Comparison of ENCODE assay signal across 8 cellular contexts in the genomic region with DNA sequence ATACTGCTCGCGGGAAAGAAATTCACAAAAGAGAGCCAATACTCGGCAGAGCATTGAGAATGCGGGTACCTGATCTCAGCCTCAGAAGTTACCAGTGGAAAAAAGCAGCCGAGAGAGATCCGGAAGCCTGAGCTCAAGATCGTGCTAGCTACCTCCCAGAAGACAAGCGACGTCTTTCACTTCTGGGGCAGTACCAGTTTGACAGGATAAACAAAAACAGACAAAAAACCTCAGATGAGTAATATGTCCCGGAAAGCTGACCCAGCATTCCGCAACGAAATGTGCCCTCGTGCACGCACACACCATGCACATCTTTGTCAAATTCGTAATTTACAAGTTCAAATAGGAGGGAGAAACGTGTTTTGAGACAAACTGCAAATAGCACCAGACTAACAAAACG.
DNase-seq lines count a peak whose midpoint lies in the region; ATAC-seq, FAIRE-seq and TF ChIP-seq lines count a peak whose summit lies in the region.
"Not testable (repeated sequence)": the region's sequence is repeated elsewhere in the genome, so short reads cannot be mapped to it uniquely, and the experiment has no call there.

No MANE protein-coding gene starts in this region.

- POLR2A ChIA-PET in HCT116 (lab: Charles Lee); PC-9 (lab: Charles Lee; ENCODE audit: unreplicated experiment): not testable (repeated sequence)

- not testable (repeated sequence) for H3F3A ChIP-seq in DOHH2 (ENCODE audit: control insufficient read depth, insufficient read depth); PC-9 (ENCODE audit: insufficient read depth, low read depth)

- intact Hi-C loops in HCT116 (cut with micrococcal nuclease); PC-9 (cut with micrococcal nuclease; ENCODE audit: unreplicated experiment): not testable (repeated sequence)

- not testable (repeated sequence) for H3K4me1 ChIP-seq in DOHH2 (ENCODE audit: control insufficient read depth, low read length); HCT116 (ENCODE audit: control insufficient read depth in 1 of 2, insufficient read depth in 2 of 2, low read length in 2 of 2); PC-9 (replicated peaks; ENCODE audit: insufficient read depth); keratinocyte (ENCODE audit: control insufficient read depth, extremely low read depth, insufficient read depth, low read length)

- not testable (repeated sequence) for H3K9me2 ChIP-seq in DOHH2 (replicated peaks; ENCODE audit: control insufficient read depth, low read length); HCT116 (ENCODE audit: insufficient read depth); PC-9 (ENCODE audit: insufficient read depth)

- H3K27me3 Mint-ChIP-seq in activated naive CD8-positive, alpha-beta T cell treated with anti-CD3 and anti-CD28 coated beads for 36 hours, result not testable (repeated sequence)

- CTCF ChIA-PET in HCT116 (lab: Charles Lee); PC-9 (lab: Charles Lee): not testable (repeated sequence)

- peak; percentile 32 for ATAC-seq in GM19372 (IDR thresholded peaks at IDR 0.05; ENCODE audit: low read depth, unreplicated experiment)
- ATAC-seq in HCT116, result not testable (repeated sequence)
- ATAC-seq in HG03097 (IDR thresholded peaks at IDR 0.05; ENCODE audit: low FRiP score, unreplicated experiment), result peak; percentile 39
- peak; percentile 69 for ATAC-seq in stimulated activated effector memory CD8-positive, alpha-beta T cell treated with anti-CD3 and anti-CD28 coated beads, Interleukin-12 subunit alpha, Interleukin-12 subunit beta, amount 100 ng/mL, for 72 hours

- H3K79me2 ChIP-seq in DOHH2 (ENCODE audit: control insufficient read depth, low read length); HCT116 (ENCODE audit: insufficient read depth, low read length); PC-9 (ENCODE audit: low read depth); keratinocyte (ENCODE audit: control insufficient read depth, insufficient read depth, low read length): not testable (repeated sequence)

- H3K4me1 Mint-ChIP-seq in activated naive CD8-positive, alpha-beta T cell treated with anti-CD3 and anti-CD28 coated beads for 36 hours; stimulated activated effector memory CD8-positive, alpha-beta T cell treated with anti-CD3 and anti-CD28 coated beads, Interleukin-12 subunit alpha, Interleukin-12 subunit beta, amount 100 ng/mL, for 72 hours: not testable (repeated sequence)

- not testable (repeated sequence) for H3K9me3 Mint-ChIP-seq in activated naive CD8-positive, alpha-beta T cell treated with anti-CD3 and anti-CD28 coated beads for 36 hours; stimulated activated effector memory CD8-positive, alpha-beta T cell treated with anti-CD3 and anti-CD28 coated beads, Interleukin-12 subunit alpha, Interleukin-12 subunit beta, amount 100 ng/mL, for 72 hours

- not testable (repeated sequence) for H3K27me3 ChIP-seq in DOHH2 (ENCODE audit: control insufficient read depth, low read length); HCT116 (ENCODE audit: insufficient read depth, low read length); PC-9 (ENCODE audit: insufficient read depth, low read depth); keratinocyte (ENCODE audit: control insufficient read depth, extremely low read depth, insufficient read depth, low read length)

- DNase-seq in HCT116 (ENCODE audit: low read depth, low spot score); PC-9; activated naive CD8-positive, alpha-beta T cell treated with anti-CD3 and anti-CD28 coated beads for 36 hours; keratinocyte (ENCODE audit: low read depth, low spot score); stimulated activated effector memory CD8-positive, alpha-beta T cell treated with anti-CD3 and anti-CD28 coated beads, Interleukin-12 subunit alpha, Interleukin-12 subunit beta, amount 100 ng/mL, for 72 hours (ENCODE audit: low spot score in 2 of 2): not testable (repeated sequence)

- H3K36me3 ChIP-seq in DOHH2 (ENCODE audit: control insufficient read depth, low read length); HCT116 (ENCODE audit: control insufficient read depth in 1 of 2, insufficient read depth in 2 of 2, low read length in 2 of 2); PC-9 (ENCODE audit: low read depth); keratinocyte (ENCODE audit: control insufficient read depth in 2 of 2, extremely low read depth in 1 of 2, insufficient read depth in 2 of 2, low read length in 2 of 2): not testable (repeated sequence)

- H4K20me1 ChIP-seq in DOHH2 (ENCODE audit: control insufficient read depth, insufficient read depth, low read depth, low read length); HCT116 (ENCODE audit: insufficient read depth); PC-9 (ENCODE audit: insufficient read depth); keratinocyte (ENCODE audit: control insufficient read depth, extremely low read depth, insufficient read depth, low read length): not testable (repeated sequence)

- dilution Hi-C loops in keratinocyte (cut with MboI; ENCODE audit: extremely low pct_ligation_motif_present, low sequenced_read_pairs), result not testable (repeated sequence)

- BruUV-seq in HCT116 (replicated peaks; lab: Mats Ljungman, UMichigan) (TSS peak; percentile 70), PC-9 (replicated peaks; lab: Mats Ljungman, UMichigan) (TSS peak; percentile 88)

- H3K4me3 Mint-ChIP-seq in activated naive CD8-positive, alpha-beta T cell treated with anti-CD3 and anti-CD28 coated beads for 36 hours, result peak overlapping the region; percentile 74
- H3K4me3 Mint-ChIP-seq in stimulated activated effector memory CD8-positive, alpha-beta T cell treated with anti-CD3 and anti-CD28 coated beads, Interleukin-12 subunit alpha, Interleukin-12 subunit beta, amount 100 ng/mL, for 72 hours, result peak overlapping the region; percentile 70

- not testable (repeated sequence) for H3K9me3 ChIP-seq in DOHH2 (ENCODE audit: control insufficient read depth, insufficient read depth, low read length); HCT116 (ENCODE audit: control insufficient read depth in 1 of 2, insufficient read depth in 1 of 2, low read depth in 1 of 2, low read length in 2 of 2); PC-9 (ENCODE audit: insufficient read depth, low read depth); keratinocyte (ENCODE audit: control insufficient read depth, low read depth, low read length)

- not testable (repeated sequence) for H3K36me3 Mint-ChIP-seq in activated naive CD8-positive, alpha-beta T cell treated with anti-CD3 and anti-CD28 coated beads for 36 hours; stimulated activated effector memory CD8-positive, alpha-beta T cell treated with anti-CD3 and anti-CD28 coated beads, Interleukin-12 subunit alpha, Interleukin-12 subunit beta, amount 100 ng/mL, for 72 hours

- not testable (repeated sequence) for H3K27ac ChIP-seq in DOHH2 (ENCODE audit: low read depth, low read length); HCT116 (ENCODE audit: low read depth, low read length); PC-9; keratinocyte (ENCODE audit: control insufficient read depth, insufficient read depth, low read length)

- H2AFZ ChIP-seq in HCT116 (ENCODE audit: low read depth, low read length, poor library complexity, severe bottlenecking); PC-9; keratinocyte (ENCODE audit: control insufficient read depth, low read length): not testable (repeated sequence)

- H3K27ac Mint-ChIP-seq in activated naive CD8-positive, alpha-beta T cell treated with anti-CD3 and anti-CD28 coated beads for 36 hours, result peak overlapping the region; percentile 91
- H3K27ac Mint-ChIP-seq in stimulated activated effector memory CD8-positive, alpha-beta T cell treated with anti-CD3 and anti-CD28 coated beads, Interleukin-12 subunit alpha, Interleukin-12 subunit beta, amount 100 ng/mL, for 72 hours, result peak overlapping the region; percentile 91

- not testable (repeated sequence) for TF ChIP-seq RAD21 in HCT116 (IDR thresholded peaks at IDR 0.05; ENCODE audit: low read depth)

- not testable (repeated sequence) for H3K9me1 ChIP-seq in keratinocyte (ENCODE audit: control insufficient read depth, extremely low read depth, insufficient read depth, low read length)

- RAD21 ChIA-PET in HCT116 (lab: Charles Lee; ENCODE audit: low non-redundant PET in 1 of 2, low total read pairs in 2 of 2, uncharacterized antibody in 2 of 2, unreplicated experiment in 2 of 2), result not testable (repeated sequence)

- peak overlapping the region; percentile 59; the same call in 1 of the 2 replicates for H3K4me3 ChIP-seq in DOHH2 (ENCODE audit: low read length)
- peak overlapping the region in 1 of 2 experiments; percentile 40; a peak in 1 of 4 replicates for H3K4me3 ChIP-seq in HCT116 (replicated peaks in 1 of 2; ENCODE audit: low read depth in 1 of 2, low read length in 2 of 2)
- not testable (repeated sequence) for H3K4me3 ChIP-seq in PC-9; keratinocyte (ENCODE audit: control insufficient read depth in 2 of 3, extremely low read depth in 1 of 3, insufficient read depth in 2 of 3, low read depth in 1 of 3, low read length in 3 of 3)

- H3K4me2 ChIP-seq in DOHH2 (ENCODE audit: low read length), result 0 out of 2 replicates have a peak overlapping the region, but pooled peaks have one; percentile 48
- peak overlapping the region; percentile 57; the same call in 1 of the 2 replicates for H3K4me2 ChIP-seq in HCT116 (ENCODE audit: low read length)
- not testable (repeated sequence) for H3K4me2 ChIP-seq in PC-9; keratinocyte (ENCODE audit: control insufficient read depth, extremely low read depth, insufficient read depth, low read depth, low read length)

- not testable (repeated sequence) for TF ChIP-seq POLR2A in HCT116 (IDR thresholded peaks at IDR 0.05; ENCODE audit: borderline replicate concordance, extremely low read depth, insufficient read depth, insufficient read length)

- FAIRE-seq in keratinocyte (lab: Jason Lieb, UNC), result peak; percentile 69

- H3K9ac ChIP-seq in HCT116 (ENCODE audit: low read length); keratinocyte (ENCODE audit: control insufficient read depth, extremely low read depth, insufficient read depth, low read length): not testable (repeated sequence)

- TF ChIP-seq CTCF in DOHH2 (IDR thresholded peaks at IDR 0.05; ENCODE audit: low read depth, low read length, poor library complexity, severe bottlenecking); HCT116 (IDR thresholded peaks at IDR 0.05 in 2 of 3, conservative IDR thresholded peaks at IDR 0.05 in 1 of 3; ENCODE audit: borderline replicate concordance in 1 of 3, insufficient read depth in 1 of 3, low read depth in 2 of 3, low read length in 2 of 3); PC-9 (conservative IDR thresholded peaks at IDR 0.05); keratinocyte (optimal IDR thresholded peaks at IDR 0.05 in 1 of 3, IDR thresholded peaks at IDR 0.05 in 1 of 3, conservative IDR thresholded peaks at IDR 0.05 in 1 of 3; ENCODE audit: extremely low read depth in 1 of 3, insufficient read depth in 2 of 3, low read length in 3 of 3): not testable (repeated sequence)
